ENCODE assay signal across 1 cellular context in the genomic region with DNA sequence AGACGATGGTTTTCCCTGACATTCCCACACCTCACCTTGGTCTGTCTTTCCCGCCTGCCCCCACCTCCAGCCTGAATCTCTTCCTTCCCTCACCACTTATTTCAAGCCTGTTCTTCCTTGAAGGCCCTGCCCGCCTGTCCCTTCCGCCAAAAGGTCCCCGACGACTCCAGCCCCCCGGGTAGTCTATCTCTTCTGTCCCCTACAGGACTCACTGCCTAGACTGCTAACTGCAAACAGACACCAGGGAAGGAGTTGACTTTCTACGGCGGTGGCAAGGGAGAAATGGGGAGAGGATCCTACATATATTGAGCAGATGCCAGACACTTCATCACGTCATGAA.
TF ChIP-seq lines count a peak whose summit lies in the region.

No MANE protein-coding gene starts in this region.

TF ChIP-seq in IMR-90, 13 proteins besides CTCF, POLR2A, EP300 and RAD21 (continued from another document):
- TF ChIP-seq BHLHE40 (IDR thresholded peaks at IDR 0.05; ENCODE audit: low read depth, low read length) = no peak
- no peak for TF ChIP-seq CHD1 (IDR thresholded peaks at IDR 0.05; ENCODE audit: low read depth, low read length)
- TF ChIP-seq ELK1 (IDR thresholded peaks at IDR 0.05; ENCODE audit: borderline replicate concordance, low read depth, low read length) = no peak
- TF ChIP-seq NFE2L2 (IDR thresholded peaks at IDR 0.05; ENCODE audit: low read depth, low read length) = no peak
- TF ChIP-seq SMC3 (IDR thresholded peaks at IDR 0.05; ENCODE audit: low read depth, low read length) = no peak
- TF ChIP-seq, protein P1, sequence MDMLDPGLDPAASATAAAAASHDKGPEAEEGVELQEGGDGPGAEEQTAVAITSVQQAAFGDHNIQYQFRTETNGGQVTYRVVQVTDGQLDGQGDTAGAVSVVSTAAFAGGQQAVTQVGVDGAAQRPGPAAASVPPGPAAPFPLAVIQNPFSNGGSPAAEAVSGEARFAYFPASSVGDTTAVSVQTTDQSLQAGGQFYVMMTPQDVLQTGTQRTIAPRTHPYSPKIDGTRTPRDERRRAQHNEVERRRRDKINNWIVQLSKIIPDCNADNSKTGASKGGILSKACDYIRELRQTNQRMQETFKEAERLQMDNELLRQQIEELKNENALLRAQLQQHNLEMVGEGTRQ (IDR thresholded peaks at IDR 0.05; ENCODE audit: low read depth, low read length) = no peak
- no peak for TF ChIP-seq MAFK (IDR thresholded peaks at IDR 0.05; ENCODE audit: low read depth, low read length)
